Comparison of ENCODE assay signal across 8 cellular contexts in the genomic region with DNA sequence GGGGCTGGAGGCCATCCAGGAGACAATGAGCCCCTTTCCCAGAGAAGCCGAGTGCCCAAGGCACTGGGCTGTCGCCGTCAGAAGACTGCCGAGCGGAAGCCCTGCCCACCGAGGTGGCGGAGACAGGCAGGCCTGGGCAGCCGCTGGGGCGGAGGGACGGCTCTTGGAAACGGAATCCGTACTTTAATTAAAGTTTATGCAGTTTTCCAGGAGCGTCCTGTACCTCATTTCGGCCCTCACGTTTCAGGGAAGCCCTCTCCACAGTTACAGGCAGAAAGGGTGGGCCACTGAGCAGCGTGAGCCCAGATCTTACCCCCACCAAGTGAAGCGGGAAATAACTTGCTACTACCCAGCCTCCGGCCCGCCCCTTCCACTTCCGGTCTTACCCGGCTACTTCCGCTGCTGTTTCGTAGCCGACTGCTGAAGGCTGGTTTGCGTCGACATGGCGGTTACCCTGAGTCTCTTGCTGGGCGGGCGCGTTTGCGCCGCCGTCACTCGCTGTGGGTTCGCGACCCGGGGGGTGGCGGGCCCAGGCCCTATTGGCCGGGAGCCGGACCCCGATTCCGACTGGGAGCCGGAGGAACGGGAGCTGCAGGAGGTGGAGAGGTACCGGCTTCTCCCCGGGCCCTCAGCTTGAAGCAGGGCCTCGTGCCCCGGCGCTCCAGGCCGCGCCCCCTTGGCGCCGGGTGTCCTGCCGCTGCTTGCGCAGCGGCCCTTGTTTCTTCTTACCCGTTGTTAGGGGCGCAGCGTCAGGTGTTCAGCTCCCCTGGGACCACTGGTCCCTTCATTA. TPM values are rescaled to one million over a fixed set of nuclear protein-coding genes. Genes with fewer than 3 reads are reported as not detected.
DNase-seq lines count a peak whose midpoint lies in the region; ATAC-seq, FAIRE-seq and TF ChIP-seq lines count a peak whose summit lies in the region.

TSS of gene NGRN (plus strand) at position 402 of the 790 bp plus-strand sequence. CDS start at position 443, 41 bp downstream.

- H3K4me1 Mint-ChIP-seq in WTC11 = peaks cover 40% of the 10 kb centered on the region

- peaks cover 22% of the 10 kb centered on the region for H3K79me2 ChIP-seq in smooth muscle cell (ENCODE audit: low read depth)

- TF ChIP-seq CTCF in AG09309 (IDR thresholded peaks at IDR 0.05; ENCODE audit: control insufficient read depth, insufficient read depth, low read depth, low read length, missing control alignments) (no peak), WTC11 (IDR thresholded peaks at IDR 0.05) (no peak), bronchial epithelial cell (IDR thresholded peaks at IDR 0.05; ENCODE audit: insufficient read depth, low read length, severe bottlenecking) (no peak), smooth muscle cell (IDR thresholded peaks at IDR 0.05; ENCODE audit: borderline replicate concordance, insufficient read depth, poor library complexity, severe bottlenecking) (no peak)

- H2AFZ ChIP-seq in smooth muscle cell (ENCODE audit: low read depth) = peak within 1 kb of the TSS; percentile 81

- POLR2A ChIA-PET in WTC11 (lab: Charles Lee) = interaction anchor here (0.6 to 1.3 kb wide), 5 partner anchors 16 to 47 kb away, joined by 3 to 9 read pairs (median 3); partner anchors contain the start of genes CIB1, GDPGP1 and TTLL13

- peaks cover 7% of the 10 kb centered on the region for H3K4me1 ChIP-seq in smooth muscle cell (ENCODE audit: low read depth)

- DNase-seq in AG09309 (ENCODE audit: low read depth) (peak; percentile 51), NCI-H226 (peak; percentile 97), WTC11 (ENCODE audit: low spot score) (peak; percentile 87), bronchial epithelial cell (ENCODE audit: low read depth) (peak; percentile 83), iPS-NIHi7 (ENCODE audit: extremely low spot score) (peak; percentile 86), smooth muscle cell (lab: John Stamatoyannopoulos, UW; ENCODE audit: unreplicated experiment) (peak; percentile 47)

- peak within 1 kb of the TSS; percentile 97 for H3K27ac Mint-ChIP-seq in WTC11

- H3K27me3 ChIP-seq in bronchial epithelial cell (ENCODE audit: control insufficient read depth, insufficient read depth, low read length) (no peaks in the 10 kb centered on the region), smooth muscle cell (ENCODE audit: low read depth) (no peaks in the 10 kb centered on the region)

- WGBS in smooth muscle cell (ENCODE audit: low lambda C conversion rate) = 34% methylated on average over 59 of the region's 59 CpGs

- no peaks in the 10 kb centered on the region for H3K36me3 ChIP-seq in bronchial epithelial cell (ENCODE audit: control insufficient read depth, insufficient read depth, low read length)
- no peaks in the 10 kb centered on the region for H3K36me3 ChIP-seq in smooth muscle cell (ENCODE audit: low read depth)

- no peaks in the 10 kb centered on the region for H3F3A ChIP-seq in smooth muscle cell (ENCODE audit: low read depth)

- peaks cover 27% of the 10 kb centered on the region for H4K20me1 ChIP-seq in smooth muscle cell (ENCODE audit: low read depth)

- H3K9me3 Mint-ChIP-seq in WTC11 = no peaks in the 10 kb centered on the region

- H3K36me3 Mint-ChIP-seq in WTC11 = peaks cover 23% of the 10 kb centered on the region

- H3K27me3 Mint-ChIP-seq in WTC11 (ENCODE audit: low read depth) = no peaks in the 10 kb centered on the region

- peak within 1 kb of the TSS; percentile 69 for H3K9ac ChIP-seq in smooth muscle cell (ENCODE audit: low read depth)

- no peaks in the 10 kb centered on the region for H3K9me3 ChIP-seq in smooth muscle cell (replicated peaks; ENCODE audit: low read depth)

- peak within 1 kb of the TSS; percentile 95 for H3K4me3 Mint-ChIP-seq in WTC11

- H3K4me3 ChIP-seq in AG09309 (ENCODE audit: control insufficient read depth, low read depth, low read length) (peak within 1 kb of the TSS; percentile 74), bronchial epithelial cell (ENCODE audit: low read depth, low read length) (peak within 1 kb of the TSS; percentile 51), smooth muscle cell (peak within 1 kb of the TSS; percentile 73)

- H3K4me2 ChIP-seq in smooth muscle cell = peak within 1 kb of the TSS; percentile 91

- peak; percentile 96 for ATAC-seq in GM19023 (IDR thresholded peaks at IDR 0.05; ENCODE audit: unreplicated experiment)
- ATAC-seq in HG03196 (IDR thresholded peaks at IDR 0.05; ENCODE audit: unreplicated experiment) = peak; percentile 83
- peak; percentile 85 for ATAC-seq in WTC11

- peak within 1 kb of the TSS; percentile 78 for H3K27ac ChIP-seq in smooth muscle cell (ENCODE audit: low read depth)

- CTCF ChIA-PET in WTC11 (lab: Charles Lee) = interaction anchor here (0.6 to 1.0 kb wide), 4 partner anchors 32 to 122 kb away, joined by 3 to 10 read pairs (median 3); partner anchors contain the start of genes CIB1 and GDPGP1

- FAIRE-seq in bronchial epithelial cell (lab: Jason Lieb, UNC) = no peak

TF ChIP-seq in WTC11, 78 proteins besides CTCF, POLR2A, EP300 and RAD21 (continues in another document):
- TF ChIP-seq CREM (CRISPR knock-in tag; IDR thresholded peaks at IDR 0.05) = peak; percentile 62
- TF ChIP-seq TEAD1 (CRISPR knock-in tag; IDR thresholded peaks at IDR 0.05) = peak; percentile 21; the same call in 1 of the 2 replicates
- TF ChIP-seq SMAD4 (CRISPR knock-in tag; IDR thresholded peaks at IDR 0.05) = no peak
- peak; percentile 26; the same call in 1 of the 2 replicates for TF ChIP-seq RELA (CRISPR knock-in tag; IDR thresholded peaks at IDR 0.05; ENCODE audit: borderline replicate concordance)
- peak; percentile 77; the same call in 1 of the 2 replicates for TF ChIP-seq SMAD3 (CRISPR knock-in tag; IDR thresholded peaks at IDR 0.05; ENCODE audit: borderline replicate concordance)
- TF ChIP-seq FOXK1 (CRISPR knock-in tag; IDR thresholded peaks at IDR 0.05) = no peak; the same call in none of the 2 replicates
- TF ChIP-seq NR2C2 (CRISPR knock-in tag; IDR thresholded peaks at IDR 0.05) = no peak
- TF ChIP-seq GABPB1 (CRISPR knock-in tag; IDR thresholded peaks at IDR 0.05) = peak; percentile 84
- 0 out of 2 replicates have a peak, but pooled peaks have one; percentile 9 for TF ChIP-seq ATF1 (CRISPR knock-in tag; IDR thresholded peaks at IDR 0.05)
- TF ChIP-seq E2F1 (CRISPR knock-in tag; IDR thresholded peaks at IDR 0.05) = no peak
- TF ChIP-seq E2F5 (CRISPR knock-in tag; IDR thresholded peaks at IDR 0.05) = peak; percentile 80
- TF ChIP-seq, protein P1, sequence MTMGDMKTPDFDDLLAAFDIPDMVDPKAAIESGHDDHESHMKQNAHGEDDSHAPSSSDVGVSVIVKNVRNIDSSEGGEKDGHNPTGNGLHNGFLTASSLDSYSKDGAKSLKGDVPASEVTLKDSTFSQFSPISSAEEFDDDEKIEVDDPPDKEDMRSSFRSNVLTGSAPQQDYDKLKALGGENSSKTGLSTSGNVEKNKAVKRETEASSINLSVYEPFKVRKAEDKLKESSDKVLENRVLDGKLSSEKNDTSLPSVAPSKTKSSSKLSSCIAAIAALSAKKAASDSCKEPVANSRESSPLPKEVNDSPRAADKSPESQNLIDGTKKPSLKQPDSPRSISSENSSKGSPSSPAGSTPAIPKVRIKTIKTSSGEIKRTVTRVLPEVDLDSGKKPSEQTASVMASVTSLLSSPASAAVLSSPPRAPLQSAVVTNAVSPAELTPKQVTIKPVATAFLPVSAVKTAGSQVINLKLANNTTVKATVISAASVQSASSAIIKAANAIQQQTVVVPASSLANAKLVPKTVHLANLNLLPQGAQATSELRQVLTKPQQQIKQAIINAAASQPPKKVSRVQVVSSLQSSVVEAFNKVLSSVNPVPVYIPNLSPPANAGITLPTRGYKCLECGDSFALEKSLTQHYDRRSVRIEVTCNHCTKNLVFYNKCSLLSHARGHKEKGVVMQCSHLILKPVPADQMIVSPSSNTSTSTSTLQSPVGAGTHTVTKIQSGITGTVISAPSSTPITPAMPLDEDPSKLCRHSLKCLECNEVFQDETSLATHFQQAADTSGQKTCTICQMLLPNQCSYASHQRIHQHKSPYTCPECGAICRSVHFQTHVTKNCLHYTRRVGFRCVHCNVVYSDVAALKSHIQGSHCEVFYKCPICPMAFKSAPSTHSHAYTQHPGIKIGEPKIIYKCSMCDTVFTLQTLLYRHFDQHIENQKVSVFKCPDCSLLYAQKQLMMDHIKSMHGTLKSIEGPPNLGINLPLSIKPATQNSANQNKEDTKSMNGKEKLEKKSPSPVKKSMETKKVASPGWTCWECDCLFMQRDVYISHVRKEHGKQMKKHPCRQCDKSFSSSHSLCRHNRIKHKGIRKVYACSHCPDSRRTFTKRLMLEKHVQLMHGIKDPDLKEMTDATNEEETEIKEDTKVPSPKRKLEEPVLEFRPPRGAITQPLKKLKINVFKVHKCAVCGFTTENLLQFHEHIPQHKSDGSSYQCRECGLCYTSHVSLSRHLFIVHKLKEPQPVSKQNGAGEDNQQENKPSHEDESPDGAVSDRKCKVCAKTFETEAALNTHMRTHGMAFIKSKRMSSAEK (CRISPR knock-in tag; IDR thresholded peaks at IDR 0.05; ENCODE audit: borderline replicate concordance) = 0 out of 2 replicates have a peak, but pooled peaks have one; percentile 14
- TF ChIP-seq FOXP1 (CRISPR knock-in tag; IDR thresholded peaks at IDR 0.05; ENCODE audit: borderline replicate concordance) = peak; percentile 63; the same call in 1 of the 2 replicates

RNA-seq across cellular contexts. Expression of gene NGRN, which starts in this region (rescaled TPM):
- total RNA-seq in WTC11 (2021) = 77.8 to 88.5 TPM (median 88.1 TPM) in 3 replicates
- 99.1 and 114 TPM in 2 replicates for total RNA-seq in bronchial epithelial cell
- 51.1 and 54.8 TPM in 2 replicates for total RNA-seq in smooth muscle cell
- 70.3 and 71.5 TPM in 2 replicates for polyA plus RNA-seq in smooth muscle cell

Comparison
In these comparisons a context has a peak if more than half of its experiments do, and no peak if none do; other contexts are left out.
1. Peak in every context shown above with its lines: DNase-seq, ATAC-seq, H3K4me3 ChIP-seq and H3K27ac ChIP-seq.
2. DNase-seq: peak in every context shown above with its lines; median percentile 97 in NCI-H226; 87 in WTC11; 86 in iPS-NIHi7; 83 in bronchial epithelial cell; 51 in AG09309; 47 in smooth muscle cell.